Comparison of ENCODE assay signal across 1 cellular context in genomic region chr10:131924982-131925649, GRCh38.
TF ChIP-seq lines count a peak whose summit lies in the region.

No MANE protein-coding gene starts in this region.

TF ChIP-seq in IMR-90, 13 proteins besides CTCF, POLR2A, EP300 and RAD21:
- TF ChIP-seq RCOR1 (IDR thresholded peaks at IDR 0.05; ENCODE audit: insufficient replicate concordance, low read length), result no peak
- TF ChIP-seq MXI1 (IDR thresholded peaks at IDR 0.05; ENCODE audit: borderline replicate concordance, low read depth, low read length), result no peak
- no peak for TF ChIP-seq FOS (IDR thresholded peaks at IDR 0.05; ENCODE audit: low read depth, low read length)
- no peak for TF ChIP-seq MAZ (IDR thresholded peaks at IDR 0.05; ENCODE audit: borderline replicate concordance, low read depth, low read length)
- no peak for TF ChIP-seq BHLHE40 (IDR thresholded peaks at IDR 0.05; ENCODE audit: low read depth, low read length)
- TF ChIP-seq SMC3 (IDR thresholded peaks at IDR 0.05; ENCODE audit: low read depth, low read length), result no peak
- no peak for TF ChIP-seq CEBPB (IDR thresholded peaks at IDR 0.05; ENCODE audit: low read depth, low read length)
- TF ChIP-seq RFX5 (IDR thresholded peaks at IDR 0.05; ENCODE audit: low read depth, low read length), result no peak
- TF ChIP-seq MAFK (IDR thresholded peaks at IDR 0.05; ENCODE audit: low read depth, low read length), result no peak
- no peak for TF ChIP-seq USF2 (IDR thresholded peaks at IDR 0.05; ENCODE audit: low read depth, low read length)
- no peak for TF ChIP-seq CHD1 (IDR thresholded peaks at IDR 0.05; ENCODE audit: low read depth, low read length)
- no peak for TF ChIP-seq NFE2L2 (IDR thresholded peaks at IDR 0.05; ENCODE audit: low read depth, low read length)
- TF ChIP-seq ELK1 (IDR thresholded peaks at IDR 0.05; ENCODE audit: borderline replicate concordance, low read depth, low read length), result no peak
